Comparison of ENCODE assay signal across 24 cellular contexts in genomic region chr20:22773326-22773725, GRCh38.
"Had no signal": no experiment of that assay in that cellular context is flagged by ENCODE, and none has a peak within 500 bp of the region (broad histone marks: within the 10 kb centered on the region; RNA-seq: fewer than 3 reads in every experiment).

No MANE protein-coding gene starts in this region.

- H3K27ac ChIP-seq: body of pancreas, esophagus muscularis mucosa, gastroesophageal sphincter, heart left ventricle, left ventricle myocardium inferior, prostate gland, right atrium auricular region, thoracic aorta, vagina, VCaP had no signal

- DNase-seq: activated CD4-positive, alpha-beta T cell treated with anti-CD3 and anti-CD28 coated beads, Interleukin-2, amount 50 U/mL, for 1 hour; activated CD4-positive, CD25-positive, alpha-beta regulatory T cell treated with anti-CD3 and anti-CD28 coated beads, Interleukin-2, amount 50 U/mL, for 72 hours; activated CD8-positive, alpha-beta T cell treated with anti-CD3 and anti-CD28 coated beads, Interleukin-2, amount 10 ng/mL, durations not matched to agents 7 days and 5 days; activated gamma-delta T cell treated with Interleukin-2 at 50 U/mL for 16 hours; anterior cingulate cortex; body of pancreas; effector CD8-positive, alpha-beta T cell; heart left ventricle; islet precursor cell; left ventricle myocardium inferior; stimulated activated CD4-positive, alpha-beta T cell treated with anti-CD3 and anti-CD28 coated beads, Interleukin-4, amount 100 ng/mL, for 24 hours; stimulated activated naive CD4-positive, alpha-beta T cell treated with Interleukin-2 at 50 U/mL for 16 hours had no signal

- H3K36me3 Mint-ChIP-seq: activated naive CD4-positive, alpha-beta T cell treated with anti-CD3 and anti-CD28 coated beads, Interleukin-2, amount 50 U/mL, for 24 hours; mesothelial cell of epicardium; natural killer cell treated with Interleukin-12 subunit alpha and Interleukin-12 subunit beta and Interleukin-15 and Interleukin-18, amount 100 ng/mL, for 72 hours; type B pancreatic cell had no signal

- H3K27me3 ChIP-seq: body of pancreas, gastroesophageal sphincter, heart left ventricle, right atrium auricular region, vagina had no signal

- ATAC-seq: activated CD8-positive, alpha-beta T cell treated with anti-CD3 and anti-CD28 coated beads, Interleukin-2, amount 10 ng/mL, durations not matched to agents 7 days and 5 days; body of pancreas; gastroesophageal sphincter; natural killer cell treated with Interleukin-12 subunit alpha and Interleukin-12 subunit beta and Interleukin-15 and Interleukin-18, amount 100 ng/mL, for 72 hours had no signal

- H3K27ac Mint-ChIP-seq: activated CD8-positive, alpha-beta T cell treated with anti-CD3 and anti-CD28 coated beads, Interleukin-2, amount 10 ng/mL, durations not matched to agents 7 days and 5 days; activated naive CD4-positive, alpha-beta T cell treated with anti-CD3 and anti-CD28 coated beads, Interleukin-2, amount 50 U/mL, for 24 hours; dendritic cell treated with granulocyte-macrophage colony-stimulating factor and Interleukin-4, amounts not matched to agents 40 ng/mL and 50 ng/mL, for 4 days; mesothelial cell of epicardium; natural killer cell treated with Interleukin-12 subunit alpha and Interleukin-12 subunit beta and Interleukin-15 and Interleukin-18, amount 100 ng/mL, for 72 hours; type B pancreatic cell had no signal

- H3K4me3 Mint-ChIP-seq: activated CD8-positive, alpha-beta T cell treated with anti-CD3 and anti-CD28 coated beads, Interleukin-2, amount 10 ng/mL, durations not matched to agents 7 days and 5 days; activated naive CD4-positive, alpha-beta T cell treated with anti-CD3 and anti-CD28 coated beads, Interleukin-2, amount 50 U/mL, for 24 hours; dendritic cell treated with granulocyte-macrophage colony-stimulating factor and Interleukin-4, amounts not matched to agents 40 ng/mL and 50 ng/mL, for 4 days; mesothelial cell of epicardium; natural killer cell treated with Interleukin-12 subunit alpha and Interleukin-12 subunit beta and Interleukin-15 and Interleukin-18, amount 100 ng/mL, for 72 hours; type B pancreatic cell had no signal

- H3K4me3 ChIP-seq: body of pancreas, esophagus muscularis mucosa, gastroesophageal sphincter, heart left ventricle, left ventricle myocardium inferior, prostate gland, right atrium auricular region, thoracic aorta, vagina had no signal

- H3K9me3 ChIP-seq: body of pancreas, left ventricle myocardium inferior, prostate gland, right atrium auricular region, thoracic aorta, vagina had no signal

- H3K4me1 ChIP-seq: body of pancreas, esophagus muscularis mucosa, gastroesophageal sphincter, prostate gland, vagina had no signal

- H3K36me3 ChIP-seq: esophagus muscularis mucosa, gastroesophageal sphincter, heart left ventricle, left ventricle myocardium inferior, prostate gland, right atrium auricular region, thoracic aorta, vagina had no signal

- H3K9me3 Mint-ChIP-seq: activated naive CD4-positive, alpha-beta T cell treated with anti-CD3 and anti-CD28 coated beads, Interleukin-2, amount 50 U/mL, for 24 hours had no signal

- H3K4me1 Mint-ChIP-seq: activated naive CD4-positive, alpha-beta T cell treated with anti-CD3 and anti-CD28 coated beads, Interleukin-2, amount 50 U/mL, for 24 hours had no signal
